8 cellular contexts compared by ENCODE assay signal in genomic region chr5:178230879-178231735, GRCh38. TPM values are rescaled to one million over a fixed set of nuclear protein-coding genes. Genes with fewer than 3 reads are reported as not detected.
DNase-seq lines count a peak whose midpoint lies in the region; ATAC-seq and TF ChIP-seq lines count a peak whose summit lies in the region.

No MANE protein-coding gene starts in this region.

- no peaks in the 10 kb centered on the region for H3K9me3 Mint-ChIP-seq in IgD-negative memory B cell

- H3K27me3 Mint-ChIP-seq in IgD-negative memory B cell, result no peaks in the 10 kb centered on the region

- peak overlapping the region; percentile 94 to 98 for H3K9ac ChIP-seq in colonic mucosa (ENCODE audit: low read depth in 2 of 2, low read length in 2 of 2)

- no peak for DNase-seq in colonic mucosa
- DNase-seq in DMS79 treated with DMSO at 0.1 percent for 48 hours (lab: John Stamatoyannopoulos, UW), result no peak
- no peak for DNase-seq in cerebellar nuclear complex (lab: John Stamatoyannopoulos, UW)

- H3K27ac Mint-ChIP-seq in IgD-negative memory B cell, result peak overlapping the region; percentile 11 to 90 (median 43)

- peaks cover 29 to 41% (median 41%) of the 10 kb centered on the region in 3 donors for H3K4me1 Mint-ChIP-seq in IgD-negative memory B cell

- H3K4me1 ChIP-seq in ACC112 (ENCODE audit: control insufficient read depth, insufficient read depth, low read length, unreplicated experiment), result peaks cover 35% of the 10 kb centered on the region
- H3K4me1 ChIP-seq in colonic mucosa, result peaks cover 31% of the 10 kb centered on the region
- peaks cover 51% of the 10 kb centered on the region for H3K4me1 ChIP-seq in mononuclear cell (ENCODE audit: insufficient read depth, low read length)

- ATAC-seq in HG03175 (IDR thresholded peaks at IDR 0.05; ENCODE audit: unreplicated experiment) (no peak), HG03565 (IDR thresholded peaks at IDR 0.05; ENCODE audit: unreplicated experiment) (no peak)

- H3K27ac ChIP-seq in ACC112 (ENCODE audit: low read depth, low read length) (peak overlapping the region; percentile 73; the same call in 1 of the 2 replicates), colonic mucosa (peak overlapping the region; percentile 96)

- H3K27me3 ChIP-seq in ACC112 (ENCODE audit: insufficient read depth, low read length), result no peaks in the 10 kb centered on the region
- H3K27me3 ChIP-seq in colonic mucosa, result no peaks in the 10 kb centered on the region
- H3K27me3 ChIP-seq in mononuclear cell (ENCODE audit: insufficient read depth, low read length), result no peaks in the 10 kb centered on the region

- H3K79me2 ChIP-seq in ACC112 (ENCODE audit: control insufficient read depth, insufficient read depth, low read length, unreplicated experiment), result peaks cover 36% of the 10 kb centered on the region

- no peak for TF ChIP-seq CTCF in colonic mucosa (IDR thresholded peaks at IDR 0.05)

- intact Hi-C loops in colonic mucosa (cut with DNase I), result no loop called here

- H2AFZ ChIP-seq in ACC112 (ENCODE audit: low read length, unreplicated experiment), result peak overlapping the region; percentile 63

- peaks cover 13% of the 10 kb centered on the region for H3K36me3 ChIP-seq in ACC112 (ENCODE audit: insufficient read depth, low read length)
- H3K36me3 ChIP-seq in colonic mucosa, result no peaks in the 10 kb centered on the region

- H3K36me3 Mint-ChIP-seq in IgD-negative memory B cell, result peaks cover 15% of the 10 kb centered on the region

- peak overlapping the region; percentile 34 to 91 (median 80) for H3K4me3 Mint-ChIP-seq in IgD-negative memory B cell

- no peaks in the 10 kb centered on the region for H3K9me3 ChIP-seq in colonic mucosa
- no peaks in the 10 kb centered on the region for H3K9me3 ChIP-seq in mononuclear cell (ENCODE audit: low read depth, low read length)

- H3K4me3 ChIP-seq in ACC112 (ENCODE audit: low read depth, low read length), result peak overlapping the region; percentile 97
- H3K4me3 ChIP-seq in colonic mucosa, result peak overlapping the region; percentile 81
- peak overlapping the region; percentile 74 for H3K4me3 ChIP-seq in mononuclear cell (ENCODE audit: low read length)

RNA-seq across cellular contexts. Expression of gene PHYKPL, which starts 1.5 kb away (rescaled TPM):
- polyA plus RNA-seq in IgD-negative memory B cell, result 58.1 TPM
- total RNA-seq in colonic mucosa, result 100 to 1,000 TPM; 101 to 159 TPM
- 38.4 TPM for total RNA-seq in mononuclear cell

RNA-seq across cellular contexts. Expression of gene HNRNPAB, which starts 26.8 kb away (rescaled TPM):
- polyA plus RNA-seq in IgD-negative memory B cell, result 70.6 TPM
- total RNA-seq in colonic mucosa, result 100 to 1,000 TPM; 286 to 385 TPM
- total RNA-seq in mononuclear cell, result 27.0 TPM

RNA-seq across cellular contexts. Expression of gene GMCL2, which starts 43.9 kb away (rescaled TPM):
- not detected for polyA plus RNA-seq in IgD-negative memory B cell
- total RNA-seq in colonic mucosa, result not detected
- total RNA-seq in mononuclear cell, result not detected

Comparison
In these comparisons a context has a peak if more than half of its experiments do, and no peak if none do; other contexts are left out.
1. RNA of gene HNRNPAB, which starts 26.8 kb away (total RNA-seq): 286 to 385 TPM in colonic mucosa; 27.0 TPM in mononuclear cell (single experiment); every median in the first group is over 10 times any median in the second.
2. Peak in every context shown above with its lines, with median percentiles within 50 percentile points of each other: H3K4me3 ChIP-seq.